ENCODE assay signal across 7 cellular contexts in the genomic region with DNA sequence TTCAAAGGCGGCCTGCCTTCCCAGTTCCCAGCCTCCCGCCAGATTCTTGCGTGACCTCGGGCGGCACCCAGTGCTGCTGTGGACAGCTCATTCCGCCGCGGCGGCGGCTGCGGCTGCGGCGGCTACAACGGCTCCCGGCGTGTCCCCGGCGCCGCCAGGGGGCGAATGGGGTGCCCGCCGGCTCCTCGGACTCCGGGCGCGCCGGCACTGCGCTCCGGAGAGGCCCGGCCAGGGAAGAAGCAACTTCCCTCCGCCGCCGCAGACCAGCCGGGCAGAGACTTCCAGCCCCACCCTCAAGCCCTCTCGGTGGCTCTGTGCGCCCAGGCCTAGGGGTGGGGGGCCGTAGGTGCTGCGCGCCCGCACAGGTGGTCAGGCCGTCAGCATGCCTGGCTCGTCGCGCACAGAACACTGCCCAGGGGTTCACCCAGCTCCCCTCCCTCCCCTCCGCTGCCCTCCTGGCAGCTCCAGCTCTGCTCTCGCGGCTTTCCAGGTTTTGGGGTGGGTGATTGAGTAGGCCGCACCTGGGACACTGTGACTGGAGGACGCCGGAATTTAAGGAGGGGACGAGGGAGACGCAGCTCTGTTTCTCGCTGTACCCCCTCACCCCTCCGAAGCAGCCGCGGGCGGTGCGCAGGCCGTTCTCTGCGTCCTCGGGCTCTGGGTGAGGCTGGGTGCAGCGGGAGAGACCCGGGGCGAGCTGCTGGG.
DNase-seq lines count a peak whose midpoint lies in the region; ATAC-seq lines count a peak whose summit lies in the region.

No MANE protein-coding gene starts in this region.

- peak overlapping the region; percentile 20 for H3K9ac ChIP-seq in endocrine pancreas (ENCODE audit: control insufficient read depth, insufficient read depth, low read length)

- H3K27me3 ChIP-seq in endocrine pancreas (ENCODE audit: control insufficient read depth, insufficient read depth, low read length): no peaks in the 10 kb centered on the region

- no peaks in the 10 kb centered on the region for H3K9me3 ChIP-seq in endocrine pancreas (ENCODE audit: control insufficient read depth, low read length)

- H3K4me3 ChIP-seq in endocrine pancreas (ENCODE audit: control insufficient read depth, insufficient read depth, low read length): no peak overlapping the region

- H3K36me3 ChIP-seq in endocrine pancreas (ENCODE audit: control insufficient read depth, insufficient read depth, low read length): no peaks in the 10 kb centered on the region

- ATAC-seq in GM19452 (IDR thresholded peaks at IDR 0.05; ENCODE audit: unreplicated experiment): peak; percentile 70
- ATAC-seq in HG03457 (IDR thresholded peaks at IDR 0.05; ENCODE audit: unreplicated experiment): no peak

- DNase-seq in NCI-H1417 (lab: John Stamatoyannopoulos, UW) (peak in 2 of 3 experiments; percentile 66 to 75), medulla oblongata (ENCODE audit: extremely low spot score) (peak; percentile 66)
- DNase-seq in activated CD8-positive, alpha-beta memory T cell treated with anti-CD3 and anti-CD28 coated beads for 24 hours: peak; percentile 81
- peak in 2 of 3 experiments; percentile 12 to 53 for DNase-seq in stimulated activated CD4-positive, alpha-beta T cell treated with anti-CD3 and anti-CD28 coated beads, TNF-alpha, amount 100 ng/mL, for 24 hours (ENCODE audit: low read depth in 3 of 3)

- no peaks in the 10 kb centered on the region for H3K4me1 ChIP-seq in endocrine pancreas (ENCODE audit: control insufficient read depth, insufficient read depth, low read length)
